8 cellular contexts compared by ENCODE assay signal in genomic region chr5:157511656-157512644, GRCh38. TPM values are rescaled to one million over a fixed set of nuclear protein-coding genes. Genes with fewer than 3 reads are reported as not detected.
DNase-seq lines count a peak whose midpoint lies in the region; ATAC-seq and TF ChIP-seq lines count a peak whose summit lies in the region.

No MANE protein-coding gene starts in this region.

- H3K27me3 Mint-ChIP-seq in activated naive CD4-positive, alpha-beta T cell treated with anti-CD3 and anti-CD28 coated beads, Interleukin-2, amount 10 ng/mL, durations not matched to agents 7 days and 5 days = peaks cover 6% of the 10 kb centered on the region
- H3K27me3 Mint-ChIP-seq in activated CD4-positive, alpha-beta T cell treated with anti-CD3 and anti-CD28 coated beads, Interleukin-2, amount 10 ng/mL, durations not matched to agents 7 days and 5 days = no peaks in the 10 kb centered on the region

- H3K36me3 Mint-ChIP-seq in activated naive CD4-positive, alpha-beta T cell treated with anti-CD3 and anti-CD28 coated beads, Interleukin-2, amount 10 ng/mL, durations not matched to agents 7 days and 5 days = peaks cover 77% of the 10 kb centered on the region
- peaks cover 0 to 68% of the 10 kb centered on the region in 2 donors for H3K36me3 Mint-ChIP-seq in activated naive CD4-positive, alpha-beta T cell treated with anti-CD3 and anti-CD28 coated beads, Interleukin-2, amount 50 U/mL, for 72 hours
- peaks cover 72% of the 10 kb centered on the region for H3K36me3 Mint-ChIP-seq in activated CD4-positive, alpha-beta T cell treated with anti-CD3 and anti-CD28 coated beads, Interleukin-2, amount 10 ng/mL, durations not matched to agents 7 days and 5 days (ENCODE audit: low read depth)

- no peak for ATAC-seq in activated naive CD4-positive, alpha-beta T cell treated with anti-CD3 and anti-CD28 coated beads, Interleukin-2, amount 50 U/mL, for 72 hours
- ATAC-seq in omental fat pad (ENCODE audit: low FRiP score) = peak; percentile 92
- no peak for ATAC-seq in HG03520 (IDR thresholded peaks at IDR 0.05; ENCODE audit: unreplicated experiment)
- no peak for ATAC-seq in HG03565 (IDR thresholded peaks at IDR 0.05; ENCODE audit: unreplicated experiment)

- H3K4me3 Mint-ChIP-seq in activated naive CD4-positive, alpha-beta T cell treated with anti-CD3 and anti-CD28 coated beads, Interleukin-2, amount 10 ng/mL, durations not matched to agents 7 days and 5 days = no peak overlapping the region
- no peak overlapping the region for H3K4me3 Mint-ChIP-seq in activated CD4-positive, alpha-beta T cell treated with anti-CD3 and anti-CD28 coated beads, Interleukin-2, amount 10 ng/mL, durations not matched to agents 7 days and 5 days

- H3K4me1 Mint-ChIP-seq in activated naive CD4-positive, alpha-beta T cell treated with anti-CD3 and anti-CD28 coated beads, Interleukin-2, amount 10 ng/mL, durations not matched to agents 7 days and 5 days = peaks cover 15% of the 10 kb centered on the region
- H3K4me1 Mint-ChIP-seq in activated CD4-positive, alpha-beta T cell treated with anti-CD3 and anti-CD28 coated beads, Interleukin-2, amount 10 ng/mL, durations not matched to agents 7 days and 5 days = peaks cover 25% of the 10 kb centered on the region

- CTCF ChIA-PET in activated naive CD4-positive, alpha-beta T cell treated with anti-CD3 and anti-CD28 coated beads, Interleukin-2, amount 10 ng/mL, durations not matched to agents 7 days and 5 days (lab: Charles Lee) = interaction anchor here (0.9 to 1.8 kb wide), 2 partner anchors 15 to 43 kb away, joined by 3 to 4 read pairs; no protein-coding TSS in a partner anchor
- CTCF ChIA-PET in activated CD4-positive, alpha-beta T cell treated with anti-CD3 and anti-CD28 coated beads, Interleukin-2, amount 10 ng/mL, durations not matched to agents 7 days and 5 days (lab: Charles Lee) = interaction anchor here (0.9 to 2.3 kb wide), 5 partner anchors 10 to 232 kb away, joined by 3 to 6 read pairs (median 4); partner anchors contain the start of gene LSM11

- peak; percentile 45 for DNase-seq in activated naive CD4-positive, alpha-beta T cell treated with anti-CD3 and anti-CD28 coated beads, Interleukin-2, amount 10 ng/mL, durations not matched to agents 7 days and 5 days
- DNase-seq in activated naive CD4-positive, alpha-beta T cell treated with anti-CD3 and anti-CD28 coated beads, Interleukin-2, amount 50 U/mL, for 72 hours (ENCODE audit: low spot score in 2 of 2) = no peak
- peak; percentile 18 for DNase-seq in activated CD4-positive, alpha-beta T cell treated with anti-CD3 and anti-CD28 coated beads, Interleukin-2, amount 10 ng/mL, durations not matched to agents 7 days and 5 days
- DNase-seq in fibroblast of the conjunctiva (ENCODE audit: low read depth) (peak; percentile 96), omental fat pad (ENCODE audit: low spot score) (peak; percentile 70), cerebellar nuclear complex (lab: John Stamatoyannopoulos, UW) (no peak)

- POLR2A ChIA-PET in activated CD4-positive, alpha-beta T cell treated with anti-CD3 and anti-CD28 coated beads, Interleukin-2, amount 10 ng/mL, durations not matched to agents 7 days and 5 days (lab: Charles Lee) = no interaction called here

- no peak for TF ChIP-seq CTCF in omental fat pad (IDR thresholded peaks at IDR 0.05)

- H3K27ac Mint-ChIP-seq in activated naive CD4-positive, alpha-beta T cell treated with anti-CD3 and anti-CD28 coated beads, Interleukin-2, amount 10 ng/mL, durations not matched to agents 7 days and 5 days = peak overlapping the region; percentile 42
- H3K27ac Mint-ChIP-seq in activated naive CD4-positive, alpha-beta T cell treated with anti-CD3 and anti-CD28 coated beads, Interleukin-2, amount 50 U/mL, for 72 hours = peak overlapping the region in 1 of 2 donors; percentile 67
- peak overlapping the region; percentile 14 for H3K27ac Mint-ChIP-seq in activated CD4-positive, alpha-beta T cell treated with anti-CD3 and anti-CD28 coated beads, Interleukin-2, amount 10 ng/mL, durations not matched to agents 7 days and 5 days

- H3K9me3 Mint-ChIP-seq in activated naive CD4-positive, alpha-beta T cell treated with anti-CD3 and anti-CD28 coated beads, Interleukin-2, amount 10 ng/mL, durations not matched to agents 7 days and 5 days = no peaks in the 10 kb centered on the region
- no peaks in the 10 kb centered on the region for H3K9me3 Mint-ChIP-seq in activated naive CD4-positive, alpha-beta T cell treated with anti-CD3 and anti-CD28 coated beads, Interleukin-2, amount 50 U/mL, for 72 hours
- H3K9me3 Mint-ChIP-seq in activated CD4-positive, alpha-beta T cell treated with anti-CD3 and anti-CD28 coated beads, Interleukin-2, amount 10 ng/mL, durations not matched to agents 7 days and 5 days = no peaks in the 10 kb centered on the region

RNA-seq across cellular contexts. Expression of gene NIPAL4, which starts 51.9 kb away (rescaled TPM):
- total RNA-seq in activated naive CD4-positive, alpha-beta T cell treated with anti-CD3 and anti-CD28 coated beads, Interleukin-2, amount 50 U/mL, for 72 hours = 1 to 10 TPM in 1 of 2 donors, under 1 TPM in 1; 0.30 to 3.9 TPM
- under 1 TPM; 0.10 to 0.17 TPM for total RNA-seq in activated CD4-positive, alpha-beta T cell treated with anti-CD3 and anti-CD28 coated beads, Interleukin-2, amount 10 ng/mL, durations not matched to agents 7 days and 5 days
- total RNA-seq in omental fat pad = 1 to 10 TPM in 1 of 4 donors, under 1 TPM in 2, not detected in 1; 0.63 to 1.2 (median 0.84) TPM

Comparison
In these comparisons a context has a peak if more than half of its experiments do, and no peak if none do; other contexts are left out.
1. DNase-seq: peak in activated naive CD4-positive, alpha-beta T cell treated with anti-CD3 and anti-CD28 coated beads, Interleukin-2, amount 10 ng/mL, durations not matched to agents 7 days and 5 days (single experiment), activated CD4-positive, alpha-beta T cell treated with anti-CD3 and anti-CD28 coated beads, Interleukin-2, amount 10 ng/mL, durations not matched to agents 7 days and 5 days (single experiment), fibroblast of the conjunctiva (single experiment) and omental fat pad (single experiment); none in activated naive CD4-positive, alpha-beta T cell treated with anti-CD3 and anti-CD28 coated beads, Interleukin-2, amount 50 U/mL, for 72 hours (0 of 2) and cerebellar nuclear complex (0 of 2).